ENCODE assay signal across 1 cellular context in the genomic region with DNA sequence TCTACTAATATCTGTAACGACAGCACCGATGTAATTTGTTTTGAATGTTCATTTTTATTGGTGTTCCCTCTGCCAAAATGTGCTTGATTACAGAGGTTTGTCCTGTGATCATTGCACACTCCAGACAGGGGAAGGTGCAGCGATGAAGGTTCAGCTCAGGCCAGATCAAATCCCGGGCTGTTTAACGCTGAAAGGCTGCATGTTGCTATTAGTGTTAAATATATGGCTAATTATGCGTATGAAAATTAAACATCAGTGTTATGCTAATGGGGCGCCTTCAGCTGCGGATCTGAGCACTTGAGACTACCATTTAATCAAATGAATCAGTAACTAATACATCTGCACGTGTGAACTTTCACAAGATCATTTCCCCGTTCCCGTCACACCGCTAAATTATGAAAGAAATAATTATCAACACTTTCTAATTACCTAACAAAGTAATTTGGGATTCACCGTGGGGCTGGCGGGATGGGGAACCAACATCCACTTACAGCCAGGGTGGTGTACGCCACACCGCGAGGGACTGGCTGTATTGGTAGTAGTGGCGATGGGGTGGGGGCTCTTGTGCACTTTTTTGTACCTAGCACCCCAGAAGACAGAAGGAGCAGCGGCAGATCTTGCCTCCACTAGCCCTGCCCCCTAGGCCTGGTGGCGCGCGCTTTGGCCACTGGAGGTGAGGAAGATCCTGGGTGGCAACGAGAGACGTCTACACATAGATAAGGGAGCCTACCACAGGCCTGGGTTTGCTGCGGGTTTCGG.
TF ChIP-seq lines count a peak whose summit lies in the region.

No MANE protein-coding gene starts in this region.

TF ChIP-seq in endothelial cell of umbilical vein, 7 proteins besides CTCF, POLR2A, EP300 and RAD21:
- no peak for TF ChIP-seq POLR2AphosphoS5 (IDR thresholded peaks at IDR 0.05; ENCODE audit: insufficient read depth, low read depth, low read length)
- TF ChIP-seq, protein P1, sequence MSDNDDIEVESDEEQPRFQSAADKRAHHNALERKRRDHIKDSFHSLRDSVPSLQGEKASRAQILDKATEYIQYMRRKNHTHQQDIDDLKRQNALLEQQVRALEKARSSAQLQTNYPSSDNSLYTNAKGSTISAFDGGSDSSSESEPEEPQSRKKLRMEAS (IDR thresholded peaks at IDR 0.05; ENCODE audit: insufficient read depth, insufficient read length): no peak
- TF ChIP-seq MYC (IDR thresholded peaks at IDR 0.05; ENCODE audit: low read depth, low read length): no peak
- no peak for TF ChIP-seq EZH2 (IDR thresholded peaks at IDR 0.05; ENCODE audit: borderline replicate concordance, low read depth, low read length, severe bottlenecking)
- no peak for TF ChIP-seq GATA2 (IDR thresholded peaks at IDR 0.05; ENCODE audit: insufficient read depth, insufficient read length, low read depth, low read length)
- TF ChIP-seq FOS (IDR thresholded peaks at IDR 0.05; ENCODE audit: borderline replicate concordance, insufficient read depth, low read length): no peak
- TF ChIP-seq JUN (IDR thresholded peaks at IDR 0.05; ENCODE audit: borderline replicate concordance, insufficient read depth, insufficient read length, low read depth): no peak
